Comparison of ENCODE assay signal across 2 cellular contexts in genomic region chr11:65851811-65852507, GRCh38.
TF ChIP-seq lines count a peak whose summit lies in the region.

No MANE protein-coding gene starts in this region.

TF ChIP-seq in WTC11, 78 proteins besides CTCF, POLR2A, EP300 and RAD21 (continues in another document):
- TF ChIP-seq ZNF317 (CRISPR knock-in tag; IDR thresholded peaks at IDR 0.05; ENCODE audit: borderline replicate concordance, low read depth) (no peak), ZNF671 (CRISPR knock-in tag; IDR thresholded peaks at IDR 0.05) (peak; percentile 54; the same call in 1 of the 2 replicates), ATF1 (CRISPR knock-in tag; IDR thresholded peaks at IDR 0.05) (no peak), ERG (CRISPR knock-in tag; IDR thresholded peaks at IDR 0.05) (peak; percentile 36; the same call in 1 of the 2 replicates), KAT7 (CRISPR knock-in tag; IDR thresholded peaks at IDR 0.05; ENCODE audit: borderline replicate concordance) (no peak), CBFB (CRISPR knock-in tag; IDR thresholded peaks at IDR 0.05; ENCODE audit: low read depth) (no peak), NR1H2 (CRISPR knock-in tag; IDR thresholded peaks at IDR 0.05) (no peak), ELF4 (CRISPR knock-in tag; IDR thresholded peaks at IDR 0.05; ENCODE audit: low read depth) (no peak), PRRX2 (CRISPR knock-in tag; IDR thresholded peaks at IDR 0.05) (peak; percentile 24; the same call in 1 of the 2 replicates), NR3C1 (CRISPR knock-in tag; conservative IDR thresholded peaks at IDR 0.05; ENCODE audit: low read depth) (no peak), ATF3 (CRISPR knock-in tag; conservative IDR thresholded peaks at IDR 0.05) (no peak), NR2C2 (CRISPR knock-in tag; IDR thresholded peaks at IDR 0.05) (no peak), GRHL2 (CRISPR knock-in tag; IDR thresholded peaks at IDR 0.05; ENCODE audit: insufficient replicate concordance, severe bottlenecking) (no peak), SMAD4 (CRISPR knock-in tag; IDR thresholded peaks at IDR 0.05) (no peak), ZNF121 (CRISPR knock-in tag; IDR thresholded peaks at IDR 0.05) (no peak), HMGXB4 (CRISPR knock-in tag; IDR thresholded peaks at IDR 0.05) (no peak), ZSCAN18 (CRISPR knock-in tag; IDR thresholded peaks at IDR 0.05) (no peak), ZNF263 (CRISPR knock-in tag; IDR thresholded peaks at IDR 0.05; ENCODE audit: low read depth) (no peak), ZNF416 (CRISPR knock-in tag; IDR thresholded peaks at IDR 0.05) (peak; percentile 40; the same call in 1 of the 2 replicates), JUN (CRISPR knock-in tag; IDR thresholded peaks at IDR 0.05) (no peak), PRDM15 (CRISPR knock-in tag; IDR thresholded peaks at IDR 0.05) (no peak), ETV6 (CRISPR knock-in tag; IDR thresholded peaks at IDR 0.05) (no peak), NFATC4 (CRISPR knock-in tag; IDR thresholded peaks at IDR 0.05) (peak; percentile 16; the same call in 1 of the 2 replicates)

TF ChIP-seq in HepG2, 621 proteins besides CTCF, POLR2A, EP300 and RAD21:
- no peak for TF ChIP-seq ARHGAP35 (CRISPR knock-in tag; IDR thresholded peaks at IDR 0.05; ENCODE audit: borderline replicate concordance)
- TF ChIP-seq AKAP8 (CRISPR knock-in tag; IDR thresholded peaks at IDR 0.05), result peak; percentile 2; the same call in 1 of the 2 replicates
- TF ChIP-seq FOXO4 (CRISPR knock-in tag; conservative IDR thresholded peaks at IDR 0.05), result 0 out of 2 replicates have a peak, but pooled peaks have one; percentile 33
- no peak for TF ChIP-seq HOMEZ (CRISPR knock-in tag; IDR thresholded peaks at IDR 0.05; ENCODE audit: low read depth)
- TF ChIP-seq POLR2G (IDR thresholded peaks at IDR 0.05; ENCODE audit: low read depth, low read length), result peak; percentile 61
- TF ChIP-seq HCFC1 (IDR thresholded peaks at IDR 0.05; ENCODE audit: low read depth, low read length), result no peak
